13 cellular contexts compared by ENCODE assay signal in the genomic region with DNA sequence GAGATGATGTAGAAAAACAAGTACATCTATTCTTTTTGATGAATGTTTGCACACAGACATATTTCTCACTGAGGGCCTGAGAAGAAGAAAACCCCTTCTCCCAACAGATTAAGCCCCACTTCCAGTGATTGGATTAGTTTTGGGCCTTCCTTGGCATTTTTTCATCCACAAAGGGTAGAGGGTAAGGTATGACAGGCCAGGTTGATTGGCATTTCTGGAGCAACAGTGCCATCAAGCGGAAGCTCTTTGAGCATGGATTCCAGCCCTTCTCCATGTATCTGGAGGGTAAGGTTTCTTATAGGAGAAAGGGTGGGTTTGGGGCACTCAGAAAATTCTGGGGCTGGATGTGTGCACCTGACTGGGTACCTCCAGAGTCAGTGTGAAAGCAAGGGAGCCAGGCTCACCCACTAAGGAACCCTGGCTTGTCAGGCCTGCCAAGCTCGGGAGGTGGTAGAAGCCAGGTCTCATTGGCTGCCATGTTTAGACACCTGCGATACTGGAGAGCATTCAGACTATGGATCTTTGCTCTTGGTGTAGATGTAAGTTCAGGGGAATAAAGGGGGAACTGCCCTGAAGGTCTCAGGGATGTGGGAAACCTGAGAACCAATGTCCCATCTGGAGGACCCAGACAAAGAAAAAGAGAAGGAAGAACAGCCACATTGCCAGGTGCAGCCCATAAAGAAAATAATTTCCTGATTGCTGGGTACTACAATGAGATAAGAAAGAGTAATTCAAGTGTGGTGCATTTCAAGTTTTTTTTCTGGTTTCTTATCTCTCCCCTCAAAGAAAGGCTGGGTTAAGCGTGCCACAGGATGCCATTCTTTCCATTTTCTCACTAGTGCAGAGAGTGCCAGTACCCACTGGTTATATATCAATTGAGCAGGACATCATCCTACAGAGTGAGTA.
DNase-seq lines count a peak whose midpoint lies in the region; ATAC-seq and TF ChIP-seq lines count a peak whose summit lies in the region.
"Had no signal": no experiment of that assay in that cellular context is flagged by ENCODE, and none has a peak within 500 bp of the region (broad histone marks: within the 10 kb centered on the region; RNA-seq: fewer than 3 reads in every experiment).

No MANE protein-coding gene starts in this region.

- TF ChIP-seq CTCF in KMS-11 (conservative IDR thresholded peaks at IDR 0.05; ENCODE audit: low read depth, low read length), result peak; percentile 47; the same call in 1 of the 2 replicates
- TF ChIP-seq CTCF in transverse colon (IDR thresholded peaks at IDR 0.05), result no peak

- no peak overlapping the region for H2BK120ac ChIP-seq in mesenchymal stem cell (ENCODE audit: low read depth, low read length)

- H3K9me3 ChIP-seq in transverse colon, result no peaks in the 10 kb centered on the region
- peaks cover 19% of the 10 kb centered on the region for H3K9me3 ChIP-seq in mesenchymal stem cell (ENCODE audit: control insufficient read depth, low read length)

- no peak overlapping the region for H3K14ac ChIP-seq in mesenchymal stem cell (ENCODE audit: low read length in 2 of 2)

- TF ChIP-seq EP300 in transverse colon (IDR thresholded peaks at IDR 0.05; ENCODE audit: low read depth), result no peak

- H2AK5ac ChIP-seq in mesenchymal stem cell (ENCODE audit: low read length, severe bottlenecking), result no peak overlapping the region

- H3K9ac ChIP-seq in KMS-11 (no peak overlapping the region), mesenchymal stem cell (ENCODE audit: low read length) (no peak overlapping the region)

- H3K4me3 ChIP-seq in KMS-11 (IDR thresholded peaks at IDR 0.05; ENCODE audit: insufficient read depth, low read depth, low read length) (no peak overlapping the region), transverse colon (no peak overlapping the region), mesenchymal stem cell (ENCODE audit: insufficient read depth in 1 of 2, low read depth in 1 of 2, low read length in 2 of 2) (no peak overlapping the region)

- H2AFZ ChIP-seq in KMS-11 (ENCODE audit: low read depth), result no peak overlapping the region
- H2AFZ ChIP-seq in mesenchymal stem cell (ENCODE audit: low read depth, low read length), result no peak overlapping the region

- H3K4me1 ChIP-seq in KMS-11 (ENCODE audit: low read depth, poor library complexity, severe bottlenecking), result peaks cover 8% of the 10 kb centered on the region
- H3K4me1 ChIP-seq in transverse colon, result no peaks in the 10 kb centered on the region
- H3K4me1 ChIP-seq in mesenchymal stem cell (ENCODE audit: control insufficient read depth, insufficient read depth, low read depth, low read length), result no peaks in the 10 kb centered on the region

- H2BK15ac ChIP-seq in mesenchymal stem cell (ENCODE audit: low read depth, poor library complexity, severe bottlenecking), result no peak overlapping the region

- 59% methylated on average over 4 of the region's 4 CpGs; no CpG with 5 or more reads in 1 of the 2 donors for whole genome bisulfite sequencing in transverse colon (ENCODE audit: low coverage in 1 of 2), 2 donors
- 89% methylated on average over 3 of the region's 4 CpGs for WGBS in mesenchymal stem cell

- H2BK12ac ChIP-seq in mesenchymal stem cell (ENCODE audit: low read length in 2 of 2), result no peak overlapping the region

- H3K36me3 ChIP-seq in KMS-11 (ENCODE audit: insufficient read depth) (no peaks in the 10 kb centered on the region), transverse colon (no peaks in the 10 kb centered on the region), mesenchymal stem cell (ENCODE audit: control insufficient read depth in 1 of 2, insufficient read depth in 2 of 2, low read depth in 1 of 2, low read length in 2 of 2) (peaks cover 0 to 14% of the 10 kb centered on the region in 2 experiments)

- H3K27me3 ChIP-seq in KMS-11 (ENCODE audit: insufficient read depth, low read depth), result no peaks in the 10 kb centered on the region
- no peaks in the 10 kb centered on the region for H3K27me3 ChIP-seq in transverse colon
- peaks cover 0 to 34% of the 10 kb centered on the region in 2 experiments for H3K27me3 ChIP-seq in mesenchymal stem cell (ENCODE audit: control insufficient read depth in 1 of 2, insufficient read depth in 1 of 2, low read length in 2 of 2)

- H3K79me2 ChIP-seq in KMS-11 (ENCODE audit: insufficient read depth, low read depth), result no peaks in the 10 kb centered on the region

- no peak overlapping the region for H3K23ac ChIP-seq in mesenchymal stem cell (ENCODE audit: low read length in 2 of 2)

- no peak overlapping the region for H4K8ac ChIP-seq in mesenchymal stem cell (ENCODE audit: low read length)

- no peak for TF ChIP-seq POLR2A in transverse colon (IDR thresholded peaks at IDR 0.05)

- no peak overlapping the region for H3K4ac ChIP-seq in mesenchymal stem cell (ENCODE audit: low read depth in 1 of 2, low read length in 2 of 2)

- H4K20me1 ChIP-seq in KMS-11 (ENCODE audit: insufficient read depth), result no peaks in the 10 kb centered on the region

- no peak overlapping the region for H2BK5ac ChIP-seq in mesenchymal stem cell (ENCODE audit: low read depth, low read length, poor library complexity, severe bottlenecking)

- peak; percentile 12 for DNase-seq in NCI-H82 (lab: John Stamatoyannopoulos, UW)
- DNase-seq in NCI-H82 treated with DMSO at 0.1 percent for 48 hours (lab: John Stamatoyannopoulos, UW; ENCODE audit: unreplicated experiment), result no peak
- DNase-seq in SK-N-DZ (ENCODE audit: low spot score), result peak; percentile 40
- DNase-seq in transverse colon, result peak; percentile 34
- DNase-seq in stimulated activated CD4-positive, alpha-beta T cell treated with anti-CD3 and anti-CD28 coated beads, Interleukin-2, amount 100 ng/mL, for 48 hours, result no peak
- no peak for DNase-seq in mesenchymal stem cell
- DNase-seq: activated CD4-positive, alpha-beta T cell treated with anti-CD3 and anti-CD28 coated beads, Interleukin-2, amount 50 U/mL, for 48 hours; NCI-H526 treated with DMSO at 0.1 percent for 48 hours had no signal

- peaks cover 19% of the 10 kb centered on the region for H3K79me1 ChIP-seq in mesenchymal stem cell (replicated peaks; ENCODE audit: low read length, poor library complexity, severe bottlenecking)

- intact Hi-C loops in transverse colon (cut with DNase I; ENCODE audit: low total_unique reads), result no loop called here

- in situ Hi-C loops in transverse colon (cut with MboI; ENCODE audit: low pct_ligation_motif_present in 1 of 4, low pct_unique_long_range_greater_than_20kb in 1 of 4, low sequenced_read_pairs in 3 of 4), result no loop called here

- no peak overlapping the region for H4K91ac ChIP-seq in mesenchymal stem cell (ENCODE audit: low read length)

- H3K4me2 ChIP-seq in KMS-11 (no peak overlapping the region), mesenchymal stem cell (ENCODE audit: low read length, poor library complexity, severe bottlenecking) (no peak overlapping the region)

- no peak overlapping the region for H3K18ac ChIP-seq in mesenchymal stem cell (ENCODE audit: low read depth in 1 of 2, low read length in 2 of 2)

- H3K27ac ChIP-seq in KMS-11, result no peak overlapping the region
- no peak overlapping the region for H3K27ac ChIP-seq in transverse colon
- no peak overlapping the region for H3K27ac ChIP-seq in mesenchymal stem cell (ENCODE audit: low read length, poor library complexity, severe bottlenecking)

- no peak for ATAC-seq in HG02798 (IDR thresholded peaks at IDR 0.05; ENCODE audit: poor library complexity, unreplicated experiment)
- ATAC-seq: activated naive CD4-positive, alpha-beta T cell treated with anti-CD3 and anti-CD28 coated beads, Interleukin-2, amount 50 U/mL, for 72 hours; natural killer cell treated with Interleukin-12 subunit alpha and Interleukin-12 subunit beta and Interleukin-15 and Interleukin-18, amount 100 ng/mL, for 72 hours; stimulated activated memory B cell treated with anti-CD40 and anti-IgM and Interleukin-4, amounts not matched to agents 10 μg/mL and 1 μg/mL and 100 μg/mL, for 72 hours had no signal

Comparison
In these comparisons a context has a peak if more than half of its experiments do, and no peak if none do; other contexts are left out.
1. DNase-seq: peak in NCI-H82 (single experiment), SK-N-DZ (single experiment) and transverse colon (single experiment); none in NCI-H82 treated with DMSO at 0.1 percent for 48 hours (single experiment), stimulated activated CD4-positive, alpha-beta T cell treated with anti-CD3 and anti-CD28 coated beads, Interleukin-2, amount 100 ng/mL, for 48 hours (0 of 2) and mesenchymal stem cell (single experiment).